In the genomic region with DNA sequence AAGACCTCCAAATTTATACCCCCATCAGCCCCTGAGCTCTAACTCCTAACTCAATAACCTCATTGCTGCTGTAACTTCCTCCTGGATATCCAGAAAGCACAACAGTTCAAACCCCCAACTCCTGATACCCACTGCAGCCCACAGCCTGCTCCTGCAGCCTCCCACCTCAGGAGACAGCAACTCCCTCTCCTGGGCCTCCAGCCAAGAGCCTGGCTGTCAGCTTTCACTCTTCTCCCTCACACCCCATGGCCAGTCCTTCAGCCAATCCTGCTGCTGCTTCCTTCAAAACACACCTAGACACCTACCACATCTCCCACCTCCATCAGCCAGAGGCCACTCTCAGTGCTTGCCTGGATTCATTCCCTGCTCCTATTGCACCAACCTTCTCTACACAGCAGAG, we compare ENCODE assay signal across 1 cellular context.
TF ChIP-seq lines count a peak whose summit lies in the region.

No MANE protein-coding gene starts in this region.

TF ChIP-seq in K562, 482 proteins besides CTCF, POLR2A, EP300 and RAD21:
- no peak for TF ChIP-seq ZC3H11A (IDR thresholded peaks at IDR 0.05; ENCODE audit: low read depth, low read length)
- no peak for TF ChIP-seq ARID3B (CRISPR knock-in tag; IDR thresholded peaks at IDR 0.05; ENCODE audit: borderline replicate concordance)
- TF ChIP-seq, protein P1, sequence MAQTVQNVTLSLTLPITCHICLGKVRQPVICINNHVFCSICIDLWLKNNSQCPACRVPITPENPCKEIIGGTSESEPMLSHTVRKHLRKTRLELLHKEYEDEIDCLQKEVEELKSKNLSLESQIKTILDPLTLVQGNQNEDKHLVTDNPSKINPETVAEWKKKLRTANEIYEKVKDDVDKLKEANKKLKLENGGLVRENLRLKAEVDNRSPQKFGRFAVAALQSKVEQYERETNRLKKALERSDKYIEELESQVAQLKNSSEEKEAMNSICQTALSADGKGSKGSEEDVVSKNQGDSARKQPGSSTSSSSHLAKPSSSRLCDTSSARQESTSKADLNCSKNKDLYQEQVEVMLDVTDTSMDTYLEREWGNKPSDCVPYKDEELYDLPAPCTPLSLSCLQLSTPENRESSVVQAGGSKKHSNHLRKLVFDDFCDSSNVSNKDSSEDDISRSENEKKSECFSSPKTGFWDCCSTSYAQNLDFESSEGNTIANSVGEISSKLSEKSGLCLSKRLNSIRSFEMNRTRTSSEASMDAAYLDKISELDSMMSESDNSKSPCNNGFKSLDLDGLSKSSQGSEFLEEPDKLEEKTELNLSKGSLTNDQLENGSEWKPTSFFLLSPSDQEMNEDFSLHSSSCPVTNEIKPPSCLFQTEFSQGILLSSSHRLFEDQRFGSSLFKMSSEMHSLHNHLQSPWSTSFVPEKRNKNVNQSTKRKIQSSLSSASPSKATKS (CRISPR knock-in tag; IDR thresholded peaks at IDR 0.05): no peak
- TF ChIP-seq, protein P2, sequence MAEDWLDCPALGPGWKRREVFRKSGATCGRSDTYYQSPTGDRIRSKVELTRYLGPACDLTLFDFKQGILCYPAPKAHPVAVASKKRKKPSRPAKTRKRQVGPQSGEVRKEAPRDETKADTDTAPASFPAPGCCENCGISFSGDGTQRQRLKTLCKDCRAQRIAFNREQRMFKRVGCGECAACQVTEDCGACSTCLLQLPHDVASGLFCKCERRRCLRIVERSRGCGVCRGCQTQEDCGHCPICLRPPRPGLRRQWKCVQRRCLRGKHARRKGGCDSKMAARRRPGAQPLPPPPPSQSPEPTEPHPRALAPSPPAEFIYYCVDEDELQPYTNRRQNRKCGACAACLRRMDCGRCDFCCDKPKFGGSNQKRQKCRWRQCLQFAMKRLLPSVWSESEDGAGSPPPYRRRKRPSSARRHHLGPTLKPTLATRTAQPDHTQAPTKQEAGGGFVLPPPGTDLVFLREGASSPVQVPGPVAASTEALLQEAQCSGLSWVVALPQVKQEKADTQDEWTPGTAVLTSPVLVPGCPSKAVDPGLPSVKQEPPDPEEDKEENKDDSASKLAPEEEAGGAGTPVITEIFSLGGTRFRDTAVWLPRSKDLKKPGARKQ (CRISPR knock-in tag; IDR thresholded peaks at IDR 0.05): no peak
- no peak for TF ChIP-seq XRCC3 (IDR thresholded peaks at IDR 0.05)
- TF ChIP-seq TFAP4 (CRISPR knock-in tag; IDR thresholded peaks at IDR 0.05; ENCODE audit: borderline replicate concordance): no peak
- no peak for TF ChIP-seq U2AF2 (optimal IDR thresholded peaks at IDR 0.05; ENCODE audit: low read depth, low read length)
- TF ChIP-seq, protein P3, sequence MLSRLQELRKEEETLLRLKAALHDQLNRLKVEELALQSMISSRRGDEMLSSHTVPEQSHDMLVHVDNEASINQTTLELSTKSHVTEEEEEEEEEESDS (CRISPR knock-in tag; IDR thresholded peaks at IDR 0.05): no peak
- no peak for TF ChIP-seq PHF8 (IDR thresholded peaks at IDR 0.05; ENCODE audit: borderline replicate concordance, low read length)
- TF ChIP-seq NFIC (IDR thresholded peaks at IDR 0.05): peak; percentile 34; the same call in 1 of the 2 replicates
- no peak for TF ChIP-seq CHD1 (IDR thresholded peaks at IDR 0.05; ENCODE audit: low read length)
- TF ChIP-seq PKNOX1 (IDR thresholded peaks at IDR 0.05): peak; percentile 17; the same call in 1 of the 2 replicates
- TF ChIP-seq IFI16 (CRISPR knock-in tag; IDR thresholded peaks at IDR 0.05): no peak
- TF ChIP-seq C11orf30 (IDR thresholded peaks at IDR 0.05; ENCODE audit: low read depth): no peak
- no peak for TF ChIP-seq PURB (CRISPR knock-in tag; IDR thresholded peaks at IDR 0.05; ENCODE audit: low read depth)
- no peak for TF ChIP-seq NBN (IDR thresholded peaks at IDR 0.05; ENCODE audit: low read depth)
- no peak for TF ChIP-seq KAT7 (CRISPR knock-in tag; IDR thresholded peaks at IDR 0.05; ENCODE audit: borderline replicate concordance)
